Comparison of ENCODE assay signal across 8 cellular contexts in genomic region chr11:111765984-111766833, GRCh38. TPM values are rescaled to one million over a fixed set of nuclear protein-coding genes. Genes with fewer than 3 reads are reported as not detected.
DNase-seq lines count a peak whose midpoint lies in the region; ATAC-seq and TF ChIP-seq lines count a peak whose summit lies in the region.

PPP2R1B (minus strand) TSS chr11:111766389; CDS start chr11:111766361, 28 bp downstream.

- DNase-seq in NCI-H1092 (lab: John Stamatoyannopoulos, UW) (peak; percentile 36), T follicular helper cell (ENCODE audit: low read depth) (peak; percentile 58), adipocyte (ENCODE audit: low read depth) (peak; percentile 92), cardiac septum (ENCODE audit: low spot score) (peak; percentile 93), pons (ENCODE audit: low spot score) (peak; percentile 74), type B pancreatic cell (ENCODE audit: extremely low spot score, unreplicated experiment) (peak; percentile 77)

- H3K9ac ChIP-seq in adipocyte (ENCODE audit: low read length): peak within 1 kb of the TSS; percentile 94

- peak within 1 kb of the TSS; percentile 93 for H3K4me3 Mint-ChIP-seq in type B pancreatic cell

- H3K9me3 Mint-ChIP-seq in type B pancreatic cell: no peaks in the 10 kb centered on the region

- peaks cover 24% of the 10 kb centered on the region for H3K4me1 Mint-ChIP-seq in type B pancreatic cell (ENCODE audit: unreplicated experiment)

- intact Hi-C loops in cardiac septum (cut with DNase I): loop anchor here (2.0 to 5.0 kb wide), 2 partner anchors 34 to 163 kb away; partner anchors contain the start of gene SIK2

- peaks cover 13% of the 10 kb centered on the region for H3K36me3 Mint-ChIP-seq in type B pancreatic cell

- H3K27ac Mint-ChIP-seq in type B pancreatic cell: peak within 1 kb of the TSS; percentile 88

- H3K9me3 ChIP-seq in adipocyte (ENCODE audit: control insufficient read depth, low read length): no peaks in the 10 kb centered on the region

- ATAC-seq in HG02588 (IDR thresholded peaks at IDR 0.05; ENCODE audit: unreplicated experiment): peak; percentile 91

- peaks cover 30% of the 10 kb centered on the region for H3K36me3 ChIP-seq in adipocyte (ENCODE audit: control insufficient read depth, insufficient read depth, low read length, severe bottlenecking)

- no peaks in the 10 kb centered on the region for H3K27me3 ChIP-seq in adipocyte (replicated peaks; ENCODE audit: control insufficient read depth, insufficient read depth, low read length)

- H3K4me3 ChIP-seq in adipocyte (ENCODE audit: low read length): peak within 1 kb of the TSS; percentile 95

- TF ChIP-seq POLR2A in GM10847 (IDR thresholded peaks at IDR 0.05; ENCODE audit: extremely low read depth, insufficient read length): peak; percentile 60

- H3K27me3 Mint-ChIP-seq in type B pancreatic cell: no peaks in the 10 kb centered on the region

- peaks cover 30% of the 10 kb centered on the region for H3K4me1 ChIP-seq in adipocyte (ENCODE audit: control insufficient read depth, insufficient read depth, low read length)

- TF ChIP-seq CTCF in type B pancreatic cell (conservative IDR thresholded peaks at IDR 0.05): no peak

RNA-seq across cellular contexts. Expression of gene PPP2R1B, which starts in this region (rescaled TPM):
- total RNA-seq in cardiac septum: 12.9 TPM
- total RNA-seq in type B pancreatic cell (ENCODE audit: low replicate concordance): 48.1 and 52.3 TPM in 2 replicates

Comparison
In these comparisons a context has a peak if more than half of its experiments do, and no peak if none do; other contexts are left out.
1. Peak in every context shown above with its lines: DNase-seq, ATAC-seq and H3K4me3 ChIP-seq.
2. DNase-seq: peak in every context shown above with its lines; median percentile 93 in cardiac septum; 92 in adipocyte; 77 in type B pancreatic cell; 74 in pons; 58 in T follicular helper cell; 36 in NCI-H1092.